In genomic region chr12:54959291-54960018, GRCh38 we compare ENCODE assay signal across 11 cellular contexts. TPM values are rescaled to one million over a fixed set of nuclear protein-coding genes. Genes with fewer than 3 reads are reported as not detected.
DNase-seq lines count a peak whose midpoint lies in the region; ATAC-seq and TF ChIP-seq lines count a peak whose summit lies in the region.
"Had no signal": no experiment of that assay in that cellular context is flagged by ENCODE, and none has a peak within 500 bp of the region (broad histone marks: within the 10 kb centered on the region; RNA-seq: fewer than 3 reads in every experiment).

No MANE protein-coding gene starts in this region.

- peaks cover 84% of the 10 kb centered on the region for H3K36me3 Mint-ChIP-seq in T-helper 1 cell treated with Interleukin-12 subunit alpha and Interleukin-12 subunit beta and Interleukin-4 antibody, amounts not matched to agents 30 μg/mL and 1 μg/mL, for 36 hours (ENCODE audit: low read depth)
- H3K36me3 Mint-ChIP-seq in GM23338 (ENCODE audit: low read depth) (no peaks in the 10 kb centered on the region), neural progenitor cell (no peaks in the 10 kb centered on the region)

- intact Hi-C loops in adrenal gland (cut with DNase I), result loop anchor here (5.0 to 10.0 kb wide), 5 partner anchors 105 to 365 kb away; partner anchors contain the start of gene MUCL1 (in 2 of the 2)

- peak overlapping the region; percentile 60 for H3K4me3 Mint-ChIP-seq in T-helper 1 cell treated with Interleukin-12 subunit alpha and Interleukin-12 subunit beta and Interleukin-4 antibody, amounts not matched to agents 30 μg/mL and 1 μg/mL, for 36 hours
- no peak overlapping the region for H3K4me3 Mint-ChIP-seq in GM23338
- H3K4me3 Mint-ChIP-seq in neural progenitor cell, result no peak overlapping the region

- H3F3A ChIP-seq in GM23338 (replicated peaks; ENCODE audit: low read depth) (no peaks in the 10 kb centered on the region), neural progenitor cell (ENCODE audit: low read depth) (peaks cover 10% of the 10 kb centered on the region)

- no peaks in the 10 kb centered on the region for H3K27me3 ChIP-seq in GM23338 (ENCODE audit: insufficient read depth)
- no peaks in the 10 kb centered on the region for H3K27me3 ChIP-seq in neural progenitor cell
- H3K27me3 ChIP-seq in adrenal gland, result peaks cover 6% of the 10 kb centered on the region

- no peaks in the 10 kb centered on the region for H3K79me2 ChIP-seq in GM23338 (replicated peaks; ENCODE audit: insufficient read depth)
- no peaks in the 10 kb centered on the region for H3K79me2 ChIP-seq in neural progenitor cell (ENCODE audit: low read depth)

- H3K4me2 ChIP-seq in GM23338 (no peak overlapping the region), neural progenitor cell (no peak overlapping the region)
- H3K4me2 ChIP-seq: A549 had no signal

- H3K27me3 Mint-ChIP-seq in T-helper 1 cell treated with Interleukin-12 subunit alpha and Interleukin-12 subunit beta and Interleukin-4 antibody, amounts not matched to agents 30 μg/mL and 1 μg/mL, for 36 hours (ENCODE audit: low read depth), result no peaks in the 10 kb centered on the region
- peaks cover 1% of the 10 kb centered on the region for H3K27me3 Mint-ChIP-seq in GM23338 (ENCODE audit: insufficient read depth, low read depth, poor library complexity)
- no peaks in the 10 kb centered on the region for H3K27me3 Mint-ChIP-seq in neural progenitor cell (ENCODE audit: insufficient read depth, low read depth)

- H3K27ac Mint-ChIP-seq in T-helper 1 cell treated with Interleukin-12 subunit alpha and Interleukin-12 subunit beta and Interleukin-4 antibody, amounts not matched to agents 30 μg/mL and 1 μg/mL, for 36 hours, result peak overlapping the region; percentile 80
- H3K27ac Mint-ChIP-seq in GM23338 (no peak overlapping the region), neural progenitor cell (no peak overlapping the region)

- no peak overlapping the region for H3K4me3 ChIP-seq in GM23338
- no peak overlapping the region for H3K4me3 ChIP-seq in neural progenitor cell
- H3K4me3 ChIP-seq in adrenal gland, result no peak overlapping the region
- H3K4me3 ChIP-seq: A549 had no signal

- H3K27ac ChIP-seq in GM23338 (ENCODE audit: low read depth) (no peak overlapping the region), neural progenitor cell (no peak overlapping the region), adrenal gland (no peak overlapping the region)
- H3K27ac ChIP-seq: A549 had no signal

- no peak for TF ChIP-seq POLR2A in adrenal gland (IDR thresholded peaks at IDR 0.05)

- 53 to 65% (median 58%) methylated on average over 10 of the region's 10 CpGs for WGBS in adrenal gland, 4 donors

- H3K9me3 ChIP-seq in neural progenitor cell (ENCODE audit: low read depth) (no peaks in the 10 kb centered on the region), adrenal gland (replicated peaks in 1 of 3) (no peaks in the 10 kb centered on the region)
- H3K9me3 ChIP-seq: A549 had no signal

- DNase-seq in T-helper 1 cell, result no peak
- no peak for DNase-seq in GM23338 (ENCODE audit: low spot score)
- DNase-seq in neural progenitor cell (ENCODE audit: low spot score), result no peak
- DNase-seq in adrenal gland, result no peak
- no peak for DNase-seq in HPDE6-E6E7 (ENCODE audit: extremely low spot score)
- no peak for DNase-seq in UCSD-AML1 (lab: John Stamatoyannopoulos, UW; ENCODE audit: unreplicated experiment)
- DNase-seq: cerebellar nuclear complex, NCI-H774 had no signal

- no peak for TF ChIP-seq CTCF in GM23338 (conservative IDR thresholded peaks at IDR 0.05; ENCODE audit: low read depth in 2 of 2)
- no peak for TF ChIP-seq CTCF in neural progenitor cell (IDR thresholded peaks at IDR 0.05)
- TF ChIP-seq CTCF in adrenal gland (IDR thresholded peaks at IDR 0.05), result no peak

- ATAC-seq in GM23338 (no peak), HG03575 (IDR thresholded peaks at IDR 0.05; ENCODE audit: extremely low read depth, insufficient number of reproducible peaks, low FRiP score, unreplicated experiment) (peak; percentile 46)
- ATAC-seq: A549 had no signal

- H3K9ac ChIP-seq in neural progenitor cell, result no peak overlapping the region

- H4K20me1 ChIP-seq in GM23338 (replicated peaks; ENCODE audit: insufficient read depth) (no peaks in the 10 kb centered on the region), neural progenitor cell (ENCODE audit: low read depth) (no peaks in the 10 kb centered on the region)

- H3K4me1 ChIP-seq in GM23338 (ENCODE audit: insufficient read depth) (no peaks in the 10 kb centered on the region; the same call in 1 of the 2 replicates), neural progenitor cell (peaks cover 10% of the 10 kb centered on the region), adrenal gland (replicated peaks in 1 of 2) (no peaks in the 10 kb centered on the region)
- H3K4me1 ChIP-seq: A549 had no signal

- H2AFZ ChIP-seq in GM23338, result peak overlapping the region; percentile 75
- H2AFZ ChIP-seq in neural progenitor cell (replicated peaks), result peak overlapping the region; percentile 90

- H3K9me2 ChIP-seq in GM23338 (ENCODE audit: insufficient read depth), result peaks cover 12% of the 10 kb centered on the region; the same call in 1 of the 2 replicates

- H3K9me3 Mint-ChIP-seq in T-helper 1 cell treated with Interleukin-12 subunit alpha and Interleukin-12 subunit beta and Interleukin-4 antibody, amounts not matched to agents 30 μg/mL and 1 μg/mL, for 36 hours, result no peaks in the 10 kb centered on the region
- H3K9me3 Mint-ChIP-seq in GM23338 (no peaks in the 10 kb centered on the region), neural progenitor cell (no peaks in the 10 kb centered on the region)

- H3K4me1 Mint-ChIP-seq in T-helper 1 cell treated with Interleukin-12 subunit alpha and Interleukin-12 subunit beta and Interleukin-4 antibody, amounts not matched to agents 30 μg/mL and 1 μg/mL, for 36 hours (ENCODE audit: low read depth), result peaks cover 67% of the 10 kb centered on the region
- H3K4me1 Mint-ChIP-seq in GM23338 (peaks cover 16% of the 10 kb centered on the region; the same call in 2 of the 3 replicates), neural progenitor cell (peaks cover 2% of the 10 kb centered on the region)

- H3K36me3 ChIP-seq in GM23338 (ENCODE audit: insufficient read depth), result no peaks in the 10 kb centered on the region
- H3K36me3 ChIP-seq in neural progenitor cell, result no peaks in the 10 kb centered on the region
- no peaks in the 10 kb centered on the region for H3K36me3 ChIP-seq in adrenal gland (replicated peaks in 1 of 2)

TF ChIP-seq in GM23338, 12 proteins besides CTCF, POLR2A, EP300 and RAD21 (continues in another document):
- TF ChIP-seq NANOG (IDR thresholded peaks at IDR 0.05; ENCODE audit: borderline replicate concordance) (no peak), EZH2phosphoT487 (IDR thresholded peaks at IDR 0.05; ENCODE audit: unreplicated experiment) (no peak), REST (IDR thresholded peaks at IDR 0.05; ENCODE audit: unreplicated experiment) (no peak), ZNF331 (CRISPR knock-in tag; IDR thresholded peaks at IDR 0.05; ENCODE audit: low read depth) (no peak), CREB1 (CRISPR knock-in tag; IDR thresholded peaks at IDR 0.05; ENCODE audit: low read depth) (no peak)

RNA-seq across cellular contexts. Expression of gene TESPA1, which starts 25.1 kb away (rescaled TPM):
- not detected in 2 replicates for total RNA-seq in GM23338 (2014; rRNA removed; shearing (Covaris generic))
- polyA plus RNA-seq in GM23338 (2016; fragmentation: Nextera tagmentation; extraction: Ambion mirVana) (0.34 TPM in 1 of 2 replicates, not detected in the other), adrenal gland (under 1 TPM; 0.16 to 0.20 (median 0.16) TPM)
- total RNA-seq in neural progenitor cell (ENCODE audit: low replicate concordance) (not detected in 2 replicates), adrenal gland (1 to 10 TPM in 1 of 8 donors, under 1 TPM in 4, not detected in 3; 0.23 to 2.0 (median 0.57) TPM)
- polyA plus RNA-seq: A549 had no signal
